Comparison of ENCODE assay signal across 9 cellular contexts in genomic region chr6:132648356-132648755, GRCh38. TPM values are rescaled to one million over a fixed set of nuclear protein-coding genes. Genes with fewer than 3 reads are reported as not detected.
DNase-seq lines count a peak whose midpoint lies in the region; ATAC-seq and TF ChIP-seq lines count a peak whose summit lies in the region.
"Had no signal": no experiment of that assay in that cellular context is flagged by ENCODE, and none has a peak within 500 bp of the region (broad histone marks: within the 10 kb centered on the region; RNA-seq: fewer than 3 reads in every experiment).

No MANE protein-coding gene starts in this region.

- H3K79me2 ChIP-seq in OCI-LY3 (ENCODE audit: low read length) (no peaks in the 10 kb centered on the region), MM.1S (ENCODE audit: low read length) (no peaks in the 10 kb centered on the region)

- no peaks in the 10 kb centered on the region for H3K79me1 ChIP-seq in mesenchymal stem cell (replicated peaks; ENCODE audit: low read length, poor library complexity, severe bottlenecking)

- no peaks in the 10 kb centered on the region for H3K4me1 Mint-ChIP-seq in mesothelial cell of epicardium

- H3K9me2 ChIP-seq in MM.1S (replicated peaks; ENCODE audit: insufficient read depth, low read length): no peaks in the 10 kb centered on the region

- H3K23ac ChIP-seq in mesenchymal stem cell (ENCODE audit: low read length in 2 of 2): no peak overlapping the region

- peak; percentile 83 for ATAC-seq in GM18909 (IDR thresholded peaks at IDR 0.05; ENCODE audit: poor library complexity, unreplicated experiment)
- peak; percentile 77 for ATAC-seq in HG02798 (IDR thresholded peaks at IDR 0.05; ENCODE audit: poor library complexity, unreplicated experiment)

- H2AFZ ChIP-seq in OCI-LY3 (ENCODE audit: low read depth, low read length) (no peak overlapping the region), mesenchymal stem cell (ENCODE audit: low read depth, low read length) (no peak overlapping the region), MM.1S (ENCODE audit: low read length) (no peak overlapping the region)

- peaks cover 5% of the 10 kb centered on the region for H3K36me3 ChIP-seq in OCI-LY3 (replicated peaks; ENCODE audit: low read depth, low read length)
- H3K36me3 ChIP-seq in mesenchymal stem cell (ENCODE audit: control insufficient read depth in 1 of 2, insufficient read depth in 2 of 2, low read depth in 1 of 2, low read length in 2 of 2): no peaks in the 10 kb centered on the region
- no peaks in the 10 kb centered on the region for H3K36me3 ChIP-seq in MM.1S (replicated peaks; ENCODE audit: insufficient read depth, low read length)

- no peak overlapping the region for H2AK5ac ChIP-seq in mesenchymal stem cell (ENCODE audit: low read length, severe bottlenecking)

- H3K9me3 ChIP-seq in OCI-LY3 (ENCODE audit: insufficient read depth, low read length): peaks cover 6% of the 10 kb centered on the region; the same call in 1 of the 2 replicates
- no peaks in the 10 kb centered on the region for H3K9me3 ChIP-seq in mesenchymal stem cell (ENCODE audit: control insufficient read depth, low read length)
- no peaks in the 10 kb centered on the region for H3K9me3 ChIP-seq in MM.1S (replicated peaks; ENCODE audit: insufficient read depth, low read length)

- H4K20me1 ChIP-seq in OCI-LY3 (ENCODE audit: insufficient read depth, low read length) (no peaks in the 10 kb centered on the region), MM.1S (ENCODE audit: insufficient read depth, low read length) (no peaks in the 10 kb centered on the region)

- TF ChIP-seq CTCF in OCI-LY3 (IDR thresholded peaks at IDR 0.05; ENCODE audit: low read depth, low read length): no peak
- no peak for TF ChIP-seq CTCF in MM.1S (IDR thresholded peaks at IDR 0.05; ENCODE audit: low read length)
- no peak for TF ChIP-seq CTCF in mesothelial cell of epicardium (IDR thresholded peaks at IDR 0.05; ENCODE audit: unreplicated experiment)
- TF ChIP-seq CTCF in dorsolateral prefrontal cortex (IDR thresholded peaks at IDR 0.05 in 54 of 56, conservative IDR thresholded peaks at IDR 0.05 in 2 of 56; ENCODE audit: low read depth in 1 of 56, partially characterized antibody in 56 of 56): no peak

- H3K27ac Mint-ChIP-seq in mesothelial cell of epicardium: no peak overlapping the region

- H3K4me1 ChIP-seq in OCI-LY3 (ENCODE audit: low read length): peaks cover 53% of the 10 kb centered on the region
- no peaks in the 10 kb centered on the region for H3K4me1 ChIP-seq in mesenchymal stem cell (ENCODE audit: control insufficient read depth, insufficient read depth, low read depth, low read length)
- 0 out of 2 replicates have a peak, but pooled peaks cover 4% of the 10 kb centered on the region for H3K4me1 ChIP-seq in MM.1S (ENCODE audit: low read length)

- H3K4me3 Mint-ChIP-seq in mesothelial cell of epicardium: no peak overlapping the region

- no peak overlapping the region for H3K4me3 ChIP-seq in OCI-LY3 (ENCODE audit: low read length)
- H3K4me3 ChIP-seq in mesenchymal stem cell (ENCODE audit: insufficient read depth in 1 of 2, low read depth in 1 of 2, low read length in 2 of 2): no peak overlapping the region
- H3K4me3 ChIP-seq in MM.1S (ENCODE audit: low read length): no peak overlapping the region
- no peak overlapping the region for H3K4me3 ChIP-seq in dorsolateral prefrontal cortex
- H3K4me3 ChIP-seq: SK-N-MC had no signal

- no peak overlapping the region for H2BK120ac ChIP-seq in mesenchymal stem cell (ENCODE audit: low read depth, low read length)

- H3K27ac ChIP-seq in OCI-LY3 (ENCODE audit: low read length) (peak overlapping the region; percentile 42), mesenchymal stem cell (ENCODE audit: low read length, poor library complexity, severe bottlenecking) (no peak overlapping the region), MM.1S (ENCODE audit: low read length) (no peak overlapping the region), dorsolateral prefrontal cortex (no peak overlapping the region)
- H3K27ac ChIP-seq: SK-N-MC had no signal

- no peak overlapping the region for H2BK12ac ChIP-seq in mesenchymal stem cell (ENCODE audit: low read length in 2 of 2)

- no peaks in the 10 kb centered on the region for H3K27me3 Mint-ChIP-seq in mesothelial cell of epicardium (ENCODE audit: low read depth)

- no peak overlapping the region for H4K8ac ChIP-seq in mesenchymal stem cell (ENCODE audit: low read length)

- intact Hi-C loops in dorsolateral prefrontal cortex (cut with DNase I): no loop called here

- H3K9ac ChIP-seq in OCI-LY3 (ENCODE audit: low read length) (no peak overlapping the region), mesenchymal stem cell (ENCODE audit: low read length) (no peak overlapping the region), MM.1S (ENCODE audit: low read length) (no peak overlapping the region)

- no peaks in the 10 kb centered on the region for H3K36me3 Mint-ChIP-seq in mesothelial cell of epicardium

- H2BK5ac ChIP-seq in mesenchymal stem cell (ENCODE audit: low read depth, low read length, poor library complexity, severe bottlenecking): no peak overlapping the region

- H3K14ac ChIP-seq in mesenchymal stem cell (ENCODE audit: low read length in 2 of 2): no peak overlapping the region

- H4K91ac ChIP-seq in mesenchymal stem cell (ENCODE audit: low read length): no peak overlapping the region

- H3K18ac ChIP-seq in mesenchymal stem cell (ENCODE audit: low read depth in 1 of 2, low read length in 2 of 2): no peak overlapping the region

- 52% methylated on average over 2 of the region's 2 CpGs for WGBS in mesenchymal stem cell

- no peaks in the 10 kb centered on the region for H3K9me3 Mint-ChIP-seq in mesothelial cell of epicardium

- DNase-seq in mesenchymal stem cell (peak; percentile 77), MM.1S (no peak), mesothelial cell of epicardium (ENCODE audit: low spot score in 2 of 2, unreplicated experiment in 2 of 2) (no peak), dorsolateral prefrontal cortex (no peak), DMS 273 treated with DMSO at 0.1 percent for 48 hours (lab: John Stamatoyannopoulos, UW) (no peak)

- H3F3A ChIP-seq in MM.1S (ENCODE audit: insufficient read depth, low read length): no peaks in the 10 kb centered on the region

- H3K27me3 ChIP-seq in OCI-LY3 (ENCODE audit: low read depth, low read length) (no peaks in the 10 kb centered on the region), mesenchymal stem cell (ENCODE audit: control insufficient read depth in 1 of 2, insufficient read depth in 1 of 2, low read length in 2 of 2) (no peaks in the 10 kb centered on the region), MM.1S (replicated peaks; ENCODE audit: insufficient read depth, low read length) (no peaks in the 10 kb centered on the region), dorsolateral prefrontal cortex (no peaks in the 10 kb centered on the region)

- peak overlapping the region; percentile 67 for H3K4me2 ChIP-seq in OCI-LY3 (ENCODE audit: low read length)
- H3K4me2 ChIP-seq in mesenchymal stem cell (ENCODE audit: low read length, poor library complexity, severe bottlenecking): no peak overlapping the region
- no peak overlapping the region for H3K4me2 ChIP-seq in MM.1S (ENCODE audit: low read depth, low read length)

- no peak overlapping the region for H2BK15ac ChIP-seq in mesenchymal stem cell (ENCODE audit: low read depth, poor library complexity, severe bottlenecking)

- no peak overlapping the region for H3K4ac ChIP-seq in mesenchymal stem cell (ENCODE audit: low read depth in 1 of 2, low read length in 2 of 2)

RNA-seq across cellular contexts. Expression of gene TAAR1, which starts 10.6 kb away (rescaled TPM):
- polyA plus RNA-seq in mesenchymal stem cell (2013, experiment 1 of 2): not detected
- not detected for polyA plus RNA-seq in mesenchymal stem cell (2013, experiment 2 of 2)
- total RNA-seq in mesothelial cell of epicardium (not detected in 3 replicates), dorsolateral prefrontal cortex (not detected)

RNA-seq across cellular contexts. Expression of gene TAAR2, which starts 24.3 kb away (rescaled TPM):
- not detected for polyA plus RNA-seq in mesenchymal stem cell (2013, experiment 1 of 2)
- not detected for polyA plus RNA-seq in mesenchymal stem cell (2013, experiment 2 of 2)
- total RNA-seq in mesothelial cell of epicardium (not detected in 3 replicates), dorsolateral prefrontal cortex (not detected)

RNA-seq across cellular contexts. Expression of gene TAAR5, which starts 58.8 kb away (rescaled TPM):
- polyA plus RNA-seq in mesenchymal stem cell (2013, experiment 1 of 2): not detected
- not detected for polyA plus RNA-seq in mesenchymal stem cell (2013, experiment 2 of 2)
- not detected in 3 replicates for total RNA-seq in mesothelial cell of epicardium
- total RNA-seq in dorsolateral prefrontal cortex: under 1 TPM in 1 of 120 experiments, not detected in 119; 0.45 TPM
